In the genomic region with DNA sequence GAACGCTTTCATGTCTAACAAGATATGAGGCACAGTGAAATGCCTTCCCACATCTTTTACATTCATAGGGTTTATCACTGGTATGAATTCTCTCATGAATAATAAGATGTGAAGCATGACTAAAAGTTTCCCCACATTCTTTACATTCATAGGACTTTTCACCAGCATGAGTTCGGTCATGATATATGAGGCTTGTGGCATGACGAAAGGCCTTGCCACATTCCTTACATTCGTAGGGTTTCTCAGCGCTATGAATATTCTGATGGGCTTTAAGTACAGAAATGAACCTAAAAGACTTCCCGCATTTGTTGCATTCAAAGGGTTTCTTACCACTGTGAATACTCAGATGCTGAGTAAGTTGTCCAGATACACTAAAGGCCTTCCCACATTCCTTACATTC, we compare ENCODE assay signal across 17 cellular contexts. TPM values are rescaled to one million over a fixed set of nuclear protein-coding genes. Genes with fewer than 3 reads are reported as not detected.
DNase-seq lines count a peak whose midpoint lies in the region; ATAC-seq, FAIRE-seq and TF ChIP-seq lines count a peak whose summit lies in the region.
"Had no signal": no experiment of that assay in that cellular context is flagged by ENCODE, and none has a peak within 500 bp of the region (broad histone marks: within the 10 kb centered on the region; RNA-seq: fewer than 3 reads in every experiment).

No MANE protein-coding gene starts in this region.

- intact Hi-C loops in upper lobe of right lung (cut with DNase I): no loop called here

- ATAC-seq in GM23338 (no peak), upper lobe of right lung (no peak), GM21367 (IDR thresholded peaks at IDR 0.05; ENCODE audit: unreplicated experiment) (no peak)
- ATAC-seq: K562 had no signal

- H3K36me3 ChIP-seq in GM23338 (ENCODE audit: insufficient read depth): no peaks in the 10 kb centered on the region; the same call in 1 of the 2 replicates
- H3K36me3 ChIP-seq in astrocyte (ENCODE audit: insufficient read depth, low read length): peaks cover 15% of the 10 kb centered on the region
- peaks cover 48% of the 10 kb centered on the region for H3K36me3 ChIP-seq in mesodermal cell (ENCODE audit: control insufficient read depth, insufficient read depth, low read length)
- peaks cover 18% of the 10 kb centered on the region for H3K36me3 ChIP-seq in upper lobe of right lung

- H3K9me3 Mint-ChIP-seq in GM23338: peaks cover 22% of the 10 kb centered on the region
- peaks cover 49% of the 10 kb centered on the region for H3K9me3 Mint-ChIP-seq in astrocyte (ENCODE audit: unreplicated experiment)

- H3K4me1 Mint-ChIP-seq in GM23338 (peaks cover 22% of the 10 kb centered on the region), astrocyte (ENCODE audit: low read depth, unreplicated experiment) (no peaks in the 10 kb centered on the region)

- TF ChIP-seq CTCF in GM23338 (conservative IDR thresholded peaks at IDR 0.05; ENCODE audit: low read depth in 2 of 2): no peak
- TF ChIP-seq CTCF in astrocyte (IDR thresholded peaks at IDR 0.05; ENCODE audit: insufficient read depth, low read depth, low read length): no peak
- TF ChIP-seq CTCF in upper lobe of right lung (IDR thresholded peaks at IDR 0.05): no peak
- no peak for TF ChIP-seq CTCF in GM13977 (IDR thresholded peaks at IDR 0.05; ENCODE audit: extremely low read depth, insufficient read depth, missing control alignments)

- H2AFZ ChIP-seq in GM23338: no peak overlapping the region
- no peak overlapping the region for H2AFZ ChIP-seq in astrocyte (ENCODE audit: low read depth, low read length)

- H3K27me3 ChIP-seq in GM23338 (ENCODE audit: insufficient read depth): peaks cover 20% of the 10 kb centered on the region
- H3K27me3 ChIP-seq in astrocyte (ENCODE audit: insufficient read depth, low read length): no peaks in the 10 kb centered on the region
- no peaks in the 10 kb centered on the region for H3K27me3 ChIP-seq in upper lobe of right lung
- H3K27me3 ChIP-seq: BLaER1 had no signal

- in situ Hi-C loops in GM13977 (cut with MboI; ENCODE audit: low pct_unique_long_range_greater_than_20kb, low sequenced_read_pairs, unreplicated experiment): no loop called here

- H3K4me2 ChIP-seq in GM23338: no peak overlapping the region
- H3K4me2 ChIP-seq in astrocyte (ENCODE audit: low read length): no peak overlapping the region
- H3K4me2 ChIP-seq: BLaER1 had no signal

- H3K27ac ChIP-seq in GM23338 (ENCODE audit: low read depth): peak overlapping the region; percentile 8; the same call in 1 of the 2 replicates
- no peak overlapping the region for H3K27ac ChIP-seq in astrocyte (ENCODE audit: low read depth, low read length)
- H3K27ac ChIP-seq in mesodermal cell (ENCODE audit: low read depth, low read length, severe bottlenecking): peak overlapping the region; percentile 52
- no peak overlapping the region for H3K27ac ChIP-seq in upper lobe of right lung
- H3K27ac ChIP-seq: 22Rv1, BLaER1 had no signal

- H3K9me2 ChIP-seq in GM23338 (ENCODE audit: insufficient read depth): no peaks in the 10 kb centered on the region; the same call in 1 of the 2 replicates

- no peak overlapping the region for H3K4me3 ChIP-seq in GM23338
- H3K4me3 ChIP-seq in astrocyte (ENCODE audit: insufficient read depth, low read depth, low read length): no peak overlapping the region
- H3K4me3 ChIP-seq in mesodermal cell (ENCODE audit: extremely low read depth, insufficient read depth, low read length, poor library complexity, severe bottlenecking): no peak overlapping the region
- no peak overlapping the region for H3K4me3 ChIP-seq in upper lobe of right lung
- H3K4me3 ChIP-seq: BLaER1, K562 had no signal

- H3K9me3 ChIP-seq in astrocyte (ENCODE audit: insufficient read depth, low read depth, low read length) (peaks cover 30% of the 10 kb centered on the region), mesodermal cell (ENCODE audit: control insufficient read depth, low read length) (peaks cover 29% of the 10 kb centered on the region), upper lobe of right lung (peaks cover 11% of the 10 kb centered on the region)

- H3K9ac ChIP-seq in astrocyte (ENCODE audit: low read length): no peak overlapping the region
- H3K9ac ChIP-seq: BLaER1 had no signal

- H3K79me2 ChIP-seq in GM23338 (replicated peaks; ENCODE audit: insufficient read depth) (no peaks in the 10 kb centered on the region), astrocyte (ENCODE audit: insufficient read depth, low read length) (no peaks in the 10 kb centered on the region)

- WGBS in mesodermal cell (ENCODE audit: insufficient coverage in 2 of 2), 2 experiments: 91 to 100% methylated on average over 4 to 5 of the region's 6 CpGs

- H3K27me3 Mint-ChIP-seq in GM23338 (ENCODE audit: insufficient read depth, low read depth, poor library complexity) (peaks cover 27% of the 10 kb centered on the region), astrocyte (ENCODE audit: low read depth, unreplicated experiment) (no peaks in the 10 kb centered on the region)
- H3K27me3 Mint-ChIP-seq: CD4-positive, CD25-positive, alpha-beta regulatory T cell had no signal

- no peak overlapping the region for H3K27ac Mint-ChIP-seq in GM23338
- H3K27ac Mint-ChIP-seq in astrocyte (ENCODE audit: unreplicated experiment): no peak overlapping the region
- H3K27ac Mint-ChIP-seq: CD4-positive, CD25-positive, alpha-beta regulatory T cell had no signal

- no peaks in the 10 kb centered on the region for H3F3A ChIP-seq in GM23338 (replicated peaks; ENCODE audit: low read depth)

- no peak overlapping the region for H3K4me3 Mint-ChIP-seq in GM23338
- no peak overlapping the region for H3K4me3 Mint-ChIP-seq in astrocyte (ENCODE audit: unreplicated experiment)
- H3K4me3 Mint-ChIP-seq: CD4-positive, CD25-positive, alpha-beta regulatory T cell had no signal

- no peak for FAIRE-seq in astrocyte (lab: Jason Lieb, UNC)
- FAIRE-seq: K562 had no signal

- H3K36me3 Mint-ChIP-seq in GM23338 (ENCODE audit: low read depth) (peaks cover 62% of the 10 kb centered on the region), astrocyte (ENCODE audit: low read depth, unreplicated experiment) (peaks cover 59% of the 10 kb centered on the region)

- H3K4me1 ChIP-seq in GM23338 (ENCODE audit: insufficient read depth) (no peaks in the 10 kb centered on the region), astrocyte (ENCODE audit: insufficient read depth, low read length) (no peaks in the 10 kb centered on the region), mesodermal cell (ENCODE audit: control insufficient read depth, insufficient read depth, low read length, poor library complexity, severe bottlenecking) (no peaks in the 10 kb centered on the region), upper lobe of right lung (no peaks in the 10 kb centered on the region)
- H3K4me1 ChIP-seq: BLaER1 had no signal

- DNase-seq in A172 (ENCODE audit: low spot score): peak; percentile 5
- DNase-seq in GM23338 (ENCODE audit: low spot score): no peak
- peak; percentile 11 for DNase-seq in astrocyte (ENCODE audit: low read depth)
- no peak for DNase-seq in upper lobe of right lung
- DNase-seq in activated CD8-positive, alpha-beta memory T cell treated with anti-CD3 and anti-CD28 coated beads for 24 hours: no peak
- no peak for DNase-seq in GM13977 (ENCODE audit: low spot score)
- DNase-seq: AML-193; Calu3; CD4-positive, CD25-positive, alpha-beta regulatory T cell; DMS 273 treated with DMSO at 0.1 percent for 48 hours; GDM1; H7 had no signal

- H4K20me1 ChIP-seq in GM23338 (replicated peaks; ENCODE audit: insufficient read depth) (no peaks in the 10 kb centered on the region), astrocyte (ENCODE audit: insufficient read depth, low read length) (no peaks in the 10 kb centered on the region)
- H4K20me1 ChIP-seq: BLaER1 had no signal

TF ChIP-seq in GM23338, 12 proteins besides CTCF, POLR2A, EP300 and RAD21 (continues in another document):
- TF ChIP-seq CREB1 (CRISPR knock-in tag; IDR thresholded peaks at IDR 0.05; ENCODE audit: low read depth) (no peak), JUNB (IDR thresholded peaks at IDR 0.05; ENCODE audit: unreplicated experiment) (no peak), ZNF114 (CRISPR knock-in tag; IDR thresholded peaks at IDR 0.05) (no peak)
- TF ChIP-seq, protein P1, sequence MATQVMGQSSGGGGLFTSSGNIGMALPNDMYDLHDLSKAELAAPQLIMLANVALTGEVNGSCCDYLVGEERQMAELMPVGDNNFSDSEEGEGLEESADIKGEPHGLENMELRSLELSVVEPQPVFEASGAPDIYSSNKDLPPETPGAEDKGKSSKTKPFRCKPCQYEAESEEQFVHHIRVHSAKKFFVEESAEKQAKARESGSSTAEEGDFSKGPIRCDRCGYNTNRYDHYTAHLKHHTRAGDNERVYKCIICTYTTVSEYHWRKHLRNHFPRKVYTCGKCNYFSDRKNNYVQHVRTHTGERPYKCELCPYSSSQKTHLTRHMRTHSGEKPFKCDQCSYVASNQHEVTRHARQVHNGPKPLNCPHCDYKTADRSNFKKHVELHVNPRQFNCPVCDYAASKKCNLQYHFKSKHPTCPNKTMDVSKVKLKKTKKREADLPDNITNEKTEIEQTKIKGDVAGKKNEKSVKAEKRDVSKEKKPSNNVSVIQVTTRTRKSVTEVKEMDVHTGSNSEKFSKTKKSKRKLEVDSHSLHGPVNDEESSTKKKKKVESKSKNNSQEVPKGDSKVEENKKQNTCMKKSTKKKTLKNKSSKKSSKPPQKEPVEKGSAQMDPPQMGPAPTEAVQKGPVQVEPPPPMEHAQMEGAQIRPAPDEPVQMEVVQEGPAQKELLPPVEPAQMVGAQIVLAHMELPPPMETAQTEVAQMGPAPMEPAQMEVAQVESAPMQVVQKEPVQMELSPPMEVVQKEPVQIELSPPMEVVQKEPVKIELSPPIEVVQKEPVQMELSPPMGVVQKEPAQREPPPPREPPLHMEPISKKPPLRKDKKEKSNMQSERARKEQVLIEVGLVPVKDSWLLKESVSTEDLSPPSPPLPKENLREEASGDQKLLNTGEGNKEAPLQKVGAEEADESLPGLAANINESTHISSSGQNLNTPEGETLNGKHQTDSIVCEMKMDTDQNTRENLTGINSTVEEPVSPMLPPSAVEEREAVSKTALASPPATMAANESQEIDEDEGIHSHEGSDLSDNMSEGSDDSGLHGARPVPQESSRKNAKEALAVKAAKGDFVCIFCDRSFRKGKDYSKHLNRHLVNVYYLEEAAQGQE (IDR thresholded peaks at IDR 0.05; ENCODE audit: unreplicated experiment): no peak

RNA-seq across cellular contexts. Expression of gene ZNF607, which starts 21.3 kb away (rescaled TPM):
- total RNA-seq in A172 (2014; rRNA removed; shearing (Covaris generic)): 0.26 and 0.59 TPM in 2 replicates
- 9.0 and 11.4 TPM in 2 replicates for total RNA-seq in GM23338 (2014; rRNA removed; shearing (Covaris generic))
- polyA plus RNA-seq in GM23338 (2016; fragmentation: Nextera tagmentation; extraction: Ambion mirVana): 3.0 and 3.2 TPM in 2 replicates
- total RNA-seq in astrocyte (5.2 and 6.3 TPM in 2 replicates), upper lobe of right lung (7.5 TPM)
- 7.7 TPM for polyA plus RNA-seq in mesodermal cell (2013, experiment 1 of 2)
- 7.6 TPM for polyA plus RNA-seq in mesodermal cell (2013, experiment 2 of 2)

RNA-seq across cellular contexts. Expression of gene ZFP30, which starts 43.0 kb away (rescaled TPM):
- 10.0 and 10.1 TPM in 2 replicates for total RNA-seq in A172 (2014; rRNA removed; shearing (Covaris generic))
- 5.9 and 6.3 TPM in 2 replicates for total RNA-seq in GM23338 (2014; rRNA removed; shearing (Covaris generic))
- 2.0 and 2.1 TPM in 2 replicates for polyA plus RNA-seq in GM23338 (2016; fragmentation: Nextera tagmentation; extraction: Ambion mirVana)
- total RNA-seq in astrocyte (13.4 and 13.9 TPM in 2 replicates), upper lobe of right lung (10.4 TPM)
- polyA plus RNA-seq in mesodermal cell (2013, experiment 1 of 2): 9.4 TPM
- 10.1 TPM for polyA plus RNA-seq in mesodermal cell (2013, experiment 2 of 2)

Comparison
In these comparisons a context has a peak if more than half of its experiments do, and no peak if none do; other contexts are left out.
1. DNase-seq: peak in A172 (single experiment) and astrocyte (single experiment); none in GM23338 (single experiment), upper lobe of right lung (single experiment), activated CD8-positive, alpha-beta memory T cell treated with anti-CD3 and anti-CD28 coated beads for 24 hours (single experiment) and GM13977 (single experiment).
2. H3K27ac ChIP-seq: peak in GM23338 (single experiment) and mesodermal cell (single experiment); none in astrocyte (single experiment) and upper lobe of right lung (single experiment).